24 cellular contexts compared by ENCODE assay signal in genomic region chr10:124509836-124510535, GRCh38.
"Had no signal": no experiment of that assay in that cellular context is flagged by ENCODE, and none has a peak within 500 bp of the region (broad histone marks: within the 10 kb centered on the region; RNA-seq: fewer than 3 reads in every experiment).

No MANE protein-coding gene starts in this region.

- H3K4me3 ChIP-seq: coronary artery, esophagus muscularis mucosa, heart right ventricle, mucosa of descending colon, sigmoid colon, thyroid gland had no signal

- H3K27ac ChIP-seq: brain microvascular endothelial cell, coronary artery, esophagus muscularis mucosa, heart right ventricle, parathyroid adenoma, sigmoid colon, thyroid gland had no signal

- H3K36me3 ChIP-seq: brain microvascular endothelial cell, esophagus muscularis mucosa, heart right ventricle, sigmoid colon, thyroid gland had no signal

- H3K27me3 Mint-ChIP-seq: activated B cell treated with CpG ODN at 0.5 μM for 24 hours; activated T-cell treated with anti-CD3 and anti-CD28 coated beads, Interleukin-2, amount 50 U/mL, for 24 hours; central memory CD8-positive, alpha-beta T cell; naive B cell had no signal

- H3K9ac ChIP-seq: parathyroid adenoma had no signal

- H3K27me3 ChIP-seq: brain microvascular endothelial cell, esophagus muscularis mucosa, heart right ventricle, sigmoid colon, thyroid gland had no signal

- H3K4me1 ChIP-seq: heart right ventricle, parathyroid adenoma had no signal

- DNase-seq: activated B cell treated with CpG ODN at 0.5 μM for 24 hours; activated CD4-positive, alpha-beta T cell treated with anti-CD3 and anti-CD28 coated beads for 4 hours; activated CD8-positive, alpha-beta T cell treated with anti-CD3 and anti-CD28 coated beads, Interleukin-2, amount 10 ng/mL, durations not matched to agents 7 days and 5 days; activated naive CD4-positive, alpha-beta T cell treated with anti-CD3 and anti-CD28 coated beads for 36 hours; activated T-cell treated with anti-CD3 and anti-CD28 coated beads, Interleukin-2, amount 50 U/mL, for 24 hours; anterior cingulate cortex; brain microvascular endothelial cell; effector CD4-positive, alpha-beta T cell; heart right ventricle; mesenchymal stem cell; naive B cell; stimulated activated CD4-positive, alpha-beta T cell treated with anti-CD3 and anti-CD28 coated beads, Interleukin-12 subunit alpha, Interleukin-12 subunit beta, amount 100 ng/mL, for 4 hours; stimulated activated CD4-positive, alpha-beta T cell treated with anti-CD3 and anti-CD28 coated beads, Interleukin-1b, Interleukin-23, amount 100 ng/mL, for 48 hours; stimulated activated CD8-positive, alpha-beta memory T cell treated with anti-CD3 and anti-CD28 coated beads, Interleukin-4, amount 100 ng/mL, for 48 hours; stimulated activated naive CD4-positive, alpha-beta T cell; thyroid gland had no signal

- H3K79me2 ChIP-seq: parathyroid adenoma had no signal

- H3K4me3 Mint-ChIP-seq: activated B cell treated with CpG ODN at 0.5 μM for 24 hours; activated CD8-positive, alpha-beta T cell treated with anti-CD3 and anti-CD28 coated beads, Interleukin-2, amount 10 ng/mL, durations not matched to agents 7 days and 5 days; activated naive CD4-positive, alpha-beta T cell treated with anti-CD3 and anti-CD28 coated beads for 36 hours; activated T-cell treated with anti-CD3 and anti-CD28 coated beads, Interleukin-2, amount 50 U/mL, for 24 hours; central memory CD8-positive, alpha-beta T cell; naive B cell had no signal

- H3K27ac Mint-ChIP-seq: activated B cell treated with CpG ODN at 0.5 μM for 24 hours; activated CD8-positive, alpha-beta T cell treated with anti-CD3 and anti-CD28 coated beads, Interleukin-2, amount 10 ng/mL, durations not matched to agents 7 days and 5 days; activated naive CD4-positive, alpha-beta T cell treated with anti-CD3 and anti-CD28 coated beads for 36 hours; activated T-cell treated with anti-CD3 and anti-CD28 coated beads, Interleukin-2, amount 50 U/mL, for 24 hours; activated T-helper 2 cell treated with anti-CD3 and anti-CD28 coated beads, Interferon-gamma antibody, Interleukin-2, Interleukin-4, amounts not matched to agents 10 μg/mL and 5 μg/mL and 100 μg/mL, durations not matched to agents 14 hours and 24 hours and 36 hours had no signal

- ATAC-seq: activated CD8-positive, alpha-beta T cell treated with anti-CD3 and anti-CD28 coated beads, Interleukin-2, amount 10 ng/mL, durations not matched to agents 7 days and 5 days; mucosa of descending colon had no signal

- H2AFZ ChIP-seq: parathyroid adenoma had no signal

- H3K9me3 Mint-ChIP-seq: activated B cell treated with CpG ODN at 0.5 μM for 24 hours; activated naive CD4-positive, alpha-beta T cell treated with anti-CD3 and anti-CD28 coated beads for 36 hours; activated T-cell treated with anti-CD3 and anti-CD28 coated beads, Interleukin-2, amount 50 U/mL, for 24 hours; activated T-helper 2 cell treated with anti-CD3 and anti-CD28 coated beads, Interferon-gamma antibody, Interleukin-2, Interleukin-4, amounts not matched to agents 10 μg/mL and 5 μg/mL and 100 μg/mL, durations not matched to agents 14 hours and 24 hours and 36 hours; central memory CD8-positive, alpha-beta T cell; naive B cell had no signal

- H3K9me3 ChIP-seq: esophagus muscularis mucosa, heart right ventricle, mucosa of descending colon, sigmoid colon, thyroid gland had no signal

- H3K4me1 Mint-ChIP-seq: activated B cell treated with CpG ODN at 0.5 μM for 24 hours; central memory CD8-positive, alpha-beta T cell; naive B cell had no signal

- FAIRE-seq: endothelial cell of umbilical vein had no signal
